In the genomic region with DNA sequence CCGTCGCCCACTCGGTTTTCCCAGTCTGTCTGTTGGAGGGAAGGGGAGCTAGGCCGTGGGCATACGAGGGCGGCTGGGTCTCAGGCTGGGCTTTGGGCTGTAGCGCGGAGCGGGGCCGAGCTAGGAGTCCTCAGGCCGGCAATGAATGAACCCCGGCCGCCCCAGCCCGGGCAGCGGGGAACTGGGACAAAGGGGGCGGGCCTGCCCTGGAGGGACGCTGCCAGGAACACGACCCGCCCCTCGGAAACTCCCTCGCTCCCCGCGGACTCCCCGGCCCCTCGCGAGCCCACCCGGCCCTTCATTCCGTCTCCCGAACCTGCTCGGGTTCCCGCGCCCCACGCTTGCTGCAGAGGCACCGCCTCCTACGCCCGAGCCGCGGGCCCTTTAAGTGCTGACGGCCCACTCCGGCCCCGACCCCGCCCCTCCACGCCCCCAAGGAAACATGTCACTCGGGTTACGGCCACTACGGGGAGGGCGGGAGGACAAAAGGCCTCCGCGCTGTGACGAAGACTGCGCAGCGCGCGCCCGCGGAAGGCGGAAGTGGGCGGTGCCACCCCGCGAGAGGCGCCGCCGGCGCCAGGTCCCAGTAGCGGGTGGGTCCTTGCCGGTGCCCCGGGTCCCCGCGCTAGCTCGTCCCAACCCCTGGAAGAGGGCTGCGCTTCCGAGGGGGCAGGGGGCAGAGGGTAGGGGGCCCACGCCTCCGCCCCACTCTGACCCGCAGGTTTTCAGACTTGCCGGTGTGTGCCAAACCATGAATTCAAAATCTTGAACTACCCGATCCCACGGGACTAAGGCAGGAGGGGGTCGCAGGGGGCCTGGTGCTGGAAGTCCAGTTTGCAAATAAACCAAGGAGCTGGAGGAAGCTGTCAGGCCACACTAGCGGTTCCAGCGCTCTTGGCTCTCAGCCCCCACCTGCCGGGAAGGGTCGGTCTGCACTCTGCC, we compare ENCODE assay signal across 1 cellular context.
TF ChIP-seq lines count a peak whose summit lies in the region.

A gene (minus strand): TSS at position 359 of the 942 bp plus-strand sequence. CDS start 1,747 bp downstream, outside the sequence.

TF ChIP-seq in HCT116, 20 proteins besides CTCF, POLR2A, EP300 and RAD21 (continued from another document):
- TF ChIP-seq, protein P1, sequence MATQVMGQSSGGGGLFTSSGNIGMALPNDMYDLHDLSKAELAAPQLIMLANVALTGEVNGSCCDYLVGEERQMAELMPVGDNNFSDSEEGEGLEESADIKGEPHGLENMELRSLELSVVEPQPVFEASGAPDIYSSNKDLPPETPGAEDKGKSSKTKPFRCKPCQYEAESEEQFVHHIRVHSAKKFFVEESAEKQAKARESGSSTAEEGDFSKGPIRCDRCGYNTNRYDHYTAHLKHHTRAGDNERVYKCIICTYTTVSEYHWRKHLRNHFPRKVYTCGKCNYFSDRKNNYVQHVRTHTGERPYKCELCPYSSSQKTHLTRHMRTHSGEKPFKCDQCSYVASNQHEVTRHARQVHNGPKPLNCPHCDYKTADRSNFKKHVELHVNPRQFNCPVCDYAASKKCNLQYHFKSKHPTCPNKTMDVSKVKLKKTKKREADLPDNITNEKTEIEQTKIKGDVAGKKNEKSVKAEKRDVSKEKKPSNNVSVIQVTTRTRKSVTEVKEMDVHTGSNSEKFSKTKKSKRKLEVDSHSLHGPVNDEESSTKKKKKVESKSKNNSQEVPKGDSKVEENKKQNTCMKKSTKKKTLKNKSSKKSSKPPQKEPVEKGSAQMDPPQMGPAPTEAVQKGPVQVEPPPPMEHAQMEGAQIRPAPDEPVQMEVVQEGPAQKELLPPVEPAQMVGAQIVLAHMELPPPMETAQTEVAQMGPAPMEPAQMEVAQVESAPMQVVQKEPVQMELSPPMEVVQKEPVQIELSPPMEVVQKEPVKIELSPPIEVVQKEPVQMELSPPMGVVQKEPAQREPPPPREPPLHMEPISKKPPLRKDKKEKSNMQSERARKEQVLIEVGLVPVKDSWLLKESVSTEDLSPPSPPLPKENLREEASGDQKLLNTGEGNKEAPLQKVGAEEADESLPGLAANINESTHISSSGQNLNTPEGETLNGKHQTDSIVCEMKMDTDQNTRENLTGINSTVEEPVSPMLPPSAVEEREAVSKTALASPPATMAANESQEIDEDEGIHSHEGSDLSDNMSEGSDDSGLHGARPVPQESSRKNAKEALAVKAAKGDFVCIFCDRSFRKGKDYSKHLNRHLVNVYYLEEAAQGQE (IDR thresholded peaks at IDR 0.05; ENCODE audit: low read depth) = no peak
- TF ChIP-seq EGR1 (IDR thresholded peaks at IDR 0.05; ENCODE audit: low read depth) (no peak), YY1 (IDR thresholded peaks at IDR 0.05; ENCODE audit: extremely low read depth, insufficient replicate concordance, low read depth, low read length) (peak; percentile 73), ZFX (IDR thresholded peaks at IDR 0.05) (peak; percentile 38; the same call in 1 of the 2 replicates), CBX3 (IDR thresholded peaks at IDR 0.05; ENCODE audit: low read depth) (no peak), ELF1 (IDR thresholded peaks at IDR 0.05; ENCODE audit: borderline replicate concordance, low read depth) (no peak), ZNF274 (IDR thresholded peaks at IDR 0.05; ENCODE audit: low read depth, low read length) (no peak)
- TF ChIP-seq, protein P2, sequence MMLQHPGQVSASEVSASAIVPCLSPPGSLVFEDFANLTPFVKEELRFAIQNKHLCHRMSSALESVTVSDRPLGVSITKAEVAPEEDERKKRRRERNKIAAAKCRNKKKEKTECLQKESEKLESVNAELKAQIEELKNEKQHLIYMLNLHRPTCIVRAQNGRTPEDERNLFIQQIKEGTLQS (IDR thresholded peaks at IDR 0.05) = no peak
